10 cellular contexts compared by ENCODE assay signal in the genomic region with DNA sequence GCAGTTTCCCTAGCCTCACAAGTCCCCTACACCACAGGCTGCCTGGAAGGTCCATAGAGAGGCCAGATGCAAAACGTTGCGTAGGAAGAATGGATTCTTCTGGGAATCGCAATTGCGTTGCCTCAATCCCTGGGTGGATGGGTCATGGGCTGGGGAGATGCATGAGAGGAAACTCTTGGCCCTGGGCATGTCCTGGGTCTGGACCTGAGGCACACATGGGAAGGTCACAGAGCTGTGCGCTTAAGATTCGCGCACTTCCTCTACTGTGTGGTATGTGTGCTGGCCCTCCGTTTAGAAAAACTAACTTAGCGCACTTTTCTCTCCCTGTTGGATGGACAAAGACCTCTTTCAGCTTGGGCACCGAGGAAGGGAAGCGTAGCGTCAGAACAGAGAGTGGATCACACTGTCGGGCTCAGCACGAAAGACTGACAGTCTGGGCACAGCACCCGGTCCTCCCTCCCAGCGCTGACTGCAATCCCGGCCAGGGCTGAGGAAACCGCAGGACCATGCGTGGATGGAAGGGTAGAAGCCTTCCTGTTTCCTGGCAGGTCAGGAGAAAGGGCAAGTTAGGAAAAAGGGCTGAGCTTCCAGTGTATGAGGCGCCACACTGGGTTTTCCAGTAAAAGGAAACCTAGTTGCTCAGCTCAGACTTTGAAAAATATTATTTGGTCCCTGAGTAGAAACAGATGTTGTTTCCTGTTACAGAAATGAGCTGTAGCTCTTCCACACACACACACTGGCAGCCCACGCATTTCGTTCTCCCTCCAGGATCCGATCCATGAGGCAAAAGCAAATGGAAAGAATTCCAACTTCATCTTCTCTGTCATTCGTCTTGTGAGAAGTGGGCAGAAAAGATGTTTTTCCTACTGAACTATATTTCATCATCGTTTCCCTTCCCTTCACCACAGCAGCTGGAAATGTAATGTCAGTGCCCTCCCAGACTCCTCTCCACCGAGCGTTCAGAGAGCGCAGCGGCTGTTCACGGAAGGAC.
DNase-seq lines count a peak whose midpoint lies in the region; ATAC-seq and TF ChIP-seq lines count a peak whose summit lies in the region.
"Had no signal": no experiment of that assay in that cellular context is flagged by ENCODE, and none has a peak within 500 bp of the region (broad histone marks: within the 10 kb centered on the region; RNA-seq: fewer than 3 reads in every experiment).

No MANE protein-coding gene starts in this region.

- H3K27me3 Mint-ChIP-seq in osteocyte (ENCODE audit: unreplicated experiment) = no peaks in the 10 kb centered on the region

- peak overlapping the region; percentile 94 for H3K27ac Mint-ChIP-seq in osteocyte (ENCODE audit: unreplicated experiment)

- DNase-seq in AG09319 (ENCODE audit: extremely low read depth, low read depth) = peak; percentile 59
- DNase-seq in fibroblast of villous mesenchyme (ENCODE audit: low read depth) = peak; percentile 90
- DNase-seq in osteocyte (ENCODE audit: extremely low spot score, unreplicated experiment) = no peak
- no peak for DNase-seq in effector memory CD4-positive, alpha-beta T cell
- DNase-seq in DMS53 (lab: John Stamatoyannopoulos, UW) = no peak
- DNase-seq in NCI-H82 (lab: John Stamatoyannopoulos, UW) = no peak
- no peak for DNase-seq in NCI-H1694 (lab: John Stamatoyannopoulos, UW)
- DNase-seq: DND-41, KBM-7 had no signal

- H3K27ac ChIP-seq in effector memory CD4-positive, alpha-beta T cell (ENCODE audit: insufficient read depth, low read length, poor library complexity, severe bottlenecking) = no peak overlapping the region

- no peaks in the 10 kb centered on the region for H3K9me3 ChIP-seq in effector memory CD4-positive, alpha-beta T cell (ENCODE audit: control insufficient read depth, low read length)

- no peaks in the 10 kb centered on the region for H3K36me3 ChIP-seq in effector memory CD4-positive, alpha-beta T cell (ENCODE audit: control insufficient read depth, insufficient read depth, low read length)

- no peaks in the 10 kb centered on the region for H3K9me3 Mint-ChIP-seq in osteocyte (ENCODE audit: unreplicated experiment)

- H3K4me1 ChIP-seq in effector memory CD4-positive, alpha-beta T cell (ENCODE audit: control insufficient read depth, insufficient read depth, low read length, poor library complexity, severe bottlenecking) = no peaks in the 10 kb centered on the region

- H3K36me3 Mint-ChIP-seq in osteocyte (ENCODE audit: unreplicated experiment) = peaks cover 2% of the 10 kb centered on the region

- H3K4me3 ChIP-seq in fibroblast of villous mesenchyme (ENCODE audit: low read depth, low read length) = peak overlapping the region; percentile 44
- no peak overlapping the region for H3K4me3 ChIP-seq in effector memory CD4-positive, alpha-beta T cell (ENCODE audit: insufficient read depth, low read depth, low read length, poor library complexity, severe bottlenecking)

- peak overlapping the region; percentile 67 for H3K4me3 Mint-ChIP-seq in osteocyte (ENCODE audit: unreplicated experiment)

- TF ChIP-seq CTCF in AG09319 (IDR thresholded peaks at IDR 0.05; ENCODE audit: low read depth, low read length) (no peak), fibroblast of villous mesenchyme (IDR thresholded peaks at IDR 0.05; ENCODE audit: insufficient read depth, low read depth, low read length) (no peak), osteocyte (IDR thresholded peaks at IDR 0.05) (no peak)

- H3K4me1 Mint-ChIP-seq in osteocyte (ENCODE audit: unreplicated experiment) = peaks cover 33% of the 10 kb centered on the region

- H3K27me3 ChIP-seq in effector memory CD4-positive, alpha-beta T cell (replicated peaks; ENCODE audit: control insufficient read depth, insufficient read depth, low read length, poor library complexity, severe bottlenecking) = peaks cover 6% of the 10 kb centered on the region

- peak; percentile 84 for ATAC-seq in SK-N-SH treated with all-trans-retinoic acid at 6 μM for 48 hours

TF ChIP-seq in SK-N-SH treated with all-trans-retinoic acid at 6 μM for 48 hours, 23 proteins besides CTCF, POLR2A, EP300 and RAD21 (continues in another document):
- TF ChIP-seq, protein P1, sequence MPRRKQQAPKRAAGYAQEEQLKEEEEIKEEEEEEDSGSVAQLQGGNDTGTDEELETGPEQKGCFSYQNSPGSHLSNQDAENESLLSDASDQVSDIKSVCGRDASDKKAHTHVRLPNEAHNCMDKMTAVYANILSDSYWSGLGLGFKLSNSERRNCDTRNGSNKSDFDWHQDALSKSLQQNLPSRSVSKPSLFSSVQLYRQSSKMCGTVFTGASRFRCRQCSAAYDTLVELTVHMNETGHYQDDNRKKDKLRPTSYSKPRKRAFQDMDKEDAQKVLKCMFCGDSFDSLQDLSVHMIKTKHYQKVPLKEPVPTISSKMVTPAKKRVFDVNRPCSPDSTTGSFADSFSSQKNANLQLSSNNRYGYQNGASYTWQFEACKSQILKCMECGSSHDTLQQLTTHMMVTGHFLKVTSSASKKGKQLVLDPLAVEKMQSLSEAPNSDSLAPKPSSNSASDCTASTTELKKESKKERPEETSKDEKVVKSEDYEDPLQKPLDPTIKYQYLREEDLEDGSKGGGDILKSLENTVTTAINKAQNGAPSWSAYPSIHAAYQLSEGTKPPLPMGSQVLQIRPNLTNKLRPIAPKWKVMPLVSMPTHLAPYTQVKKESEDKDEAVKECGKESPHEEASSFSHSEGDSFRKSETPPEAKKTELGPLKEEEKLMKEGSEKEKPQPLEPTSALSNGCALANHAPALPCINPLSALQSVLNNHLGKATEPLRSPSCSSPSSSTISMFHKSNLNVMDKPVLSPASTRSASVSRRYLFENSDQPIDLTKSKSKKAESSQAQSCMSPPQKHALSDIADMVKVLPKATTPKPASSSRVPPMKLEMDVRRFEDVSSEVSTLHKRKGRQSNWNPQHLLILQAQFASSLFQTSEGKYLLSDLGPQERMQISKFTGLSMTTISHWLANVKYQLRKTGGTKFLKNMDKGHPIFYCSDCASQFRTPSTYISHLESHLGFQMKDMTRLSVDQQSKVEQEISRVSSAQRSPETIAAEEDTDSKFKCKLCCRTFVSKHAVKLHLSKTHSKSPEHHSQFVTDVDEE (CRISPR knock-in tag; IDR thresholded peaks at IDR 0.05) = no peak
- TF ChIP-seq CSDC2 (CRISPR knock-in tag; IDR thresholded peaks at IDR 0.05) (no peak), TOX (CRISPR knock-in tag; IDR thresholded peaks at IDR 0.05; ENCODE audit: borderline replicate concordance) (no peak), ZNF8 (CRISPR knock-in tag; IDR thresholded peaks at IDR 0.05) (no peak), ISL1 (CRISPR knock-in tag; IDR thresholded peaks at IDR 0.05) (no peak), ZNF565 (CRISPR knock-in tag; conservative IDR thresholded peaks at IDR 0.05; ENCODE audit: low read depth) (no peak), PPARA (CRISPR knock-in tag; IDR thresholded peaks at IDR 0.05; ENCODE audit: borderline replicate concordance) (no peak), ZFP30 (CRISPR knock-in tag; IDR thresholded peaks at IDR 0.05) (no peak), ZC3H10 (CRISPR knock-in tag; IDR thresholded peaks at IDR 0.05) (no peak), BACH2 (CRISPR knock-in tag; IDR thresholded peaks at IDR 0.05; ENCODE audit: borderline replicate concordance) (no peak), OSR1 (CRISPR knock-in tag; IDR thresholded peaks at IDR 0.05) (no peak), TCF4 (CRISPR knock-in tag; IDR thresholded peaks at IDR 0.05; ENCODE audit: borderline replicate concordance) (no peak), ESRRG (CRISPR knock-in tag; IDR thresholded peaks at IDR 0.05) (no peak), ZFP3 (CRISPR knock-in tag; IDR thresholded peaks at IDR 0.05) (no peak), SNAI2 (CRISPR knock-in tag; IDR thresholded peaks at IDR 0.05) (no peak)
- TF ChIP-seq, protein P2, sequence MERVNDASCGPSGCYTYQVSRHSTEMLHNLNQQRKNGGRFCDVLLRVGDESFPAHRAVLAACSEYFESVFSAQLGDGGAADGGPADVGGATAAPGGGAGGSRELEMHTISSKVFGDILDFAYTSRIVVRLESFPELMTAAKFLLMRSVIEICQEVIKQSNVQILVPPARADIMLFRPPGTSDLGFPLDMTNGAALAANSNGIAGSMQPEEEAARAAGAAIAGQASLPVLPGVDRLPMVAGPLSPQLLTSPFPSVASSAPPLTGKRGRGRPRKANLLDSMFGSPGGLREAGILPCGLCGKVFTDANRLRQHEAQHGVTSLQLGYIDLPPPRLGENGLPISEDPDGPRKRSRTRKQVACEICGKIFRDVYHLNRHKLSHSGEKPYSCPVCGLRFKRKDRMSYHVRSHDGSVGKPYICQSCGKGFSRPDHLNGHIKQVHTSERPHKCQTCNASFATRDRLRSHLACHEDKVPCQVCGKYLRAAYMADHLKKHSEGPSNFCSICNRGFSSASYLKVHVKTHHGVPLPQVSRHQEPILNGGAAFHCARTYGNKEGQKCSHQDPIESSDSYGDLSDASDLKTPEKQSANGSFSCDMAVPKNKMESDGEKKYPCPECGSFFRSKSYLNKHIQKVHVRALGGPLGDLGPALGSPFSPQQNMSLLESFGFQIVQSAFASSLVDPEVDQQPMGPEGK (CRISPR knock-in tag; IDR thresholded peaks at IDR 0.05; ENCODE audit: borderline replicate concordance) = no peak
- TF ChIP-seq, protein P3, sequence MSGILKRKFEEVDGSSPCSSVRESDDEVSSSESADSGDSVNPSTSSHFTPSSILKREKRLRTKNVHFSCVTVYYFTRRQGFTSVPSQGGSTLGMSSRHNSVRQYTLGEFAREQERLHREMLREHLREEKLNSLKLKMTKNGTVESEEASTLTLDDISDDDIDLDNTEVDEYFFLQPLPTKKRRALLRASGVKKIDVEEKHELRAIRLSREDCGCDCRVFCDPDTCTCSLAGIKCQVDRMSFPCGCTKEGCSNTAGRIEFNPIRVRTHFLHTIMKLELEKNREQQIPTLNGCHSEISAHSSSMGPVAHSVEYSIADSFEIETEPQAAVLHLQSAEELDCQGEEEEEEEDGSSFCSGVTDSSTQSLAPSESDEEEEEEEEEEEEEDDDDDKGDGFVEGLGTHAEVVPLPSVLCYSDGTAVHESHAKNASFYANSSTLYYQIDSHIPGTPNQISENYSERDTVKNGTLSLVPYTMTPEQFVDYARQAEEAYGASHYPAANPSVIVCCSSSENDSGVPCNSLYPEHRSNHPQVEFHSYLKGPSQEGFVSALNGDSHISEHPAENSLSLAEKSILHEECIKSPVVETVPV (CRISPR knock-in tag; IDR thresholded peaks at IDR 0.05) = no peak

Comparison
In these comparisons a context has a peak if more than half of its experiments do, and no peak if none do; other contexts are left out.
1. DNase-seq: peak in AG09319 (single experiment) and fibroblast of villous mesenchyme (single experiment); none in osteocyte (single experiment), effector memory CD4-positive, alpha-beta T cell (0 of 3), DMS53 (single experiment), NCI-H82 (single experiment) and NCI-H1694 (single experiment).